In genomic region chr11:58165504-58166106, GRCh38 we compare ENCODE assay signal across 1 cellular context.
A peak's percentile ranks its signal among the peaks of the same experiment; 100 is the strongest.
TF ChIP-seq lines count a peak whose summit lies in the region.

No MANE protein-coding gene starts in this region.

TF ChIP-seq in HepG2, 621 proteins besides CTCF, POLR2A, EP300 and RAD21 (continues in another document):
- TF ChIP-seq KDM3A (CRISPR knock-in tag; IDR thresholded peaks at IDR 0.05; ENCODE audit: low read depth), result peak; percentile 23; the same call in 1 of the 2 replicates
- TF ChIP-seq ZNF318 (CRISPR knock-in tag; IDR thresholded peaks at IDR 0.05), result no peak
- TF ChIP-seq REPIN1 (CRISPR knock-in tag; IDR thresholded peaks at IDR 0.05; ENCODE audit: borderline replicate concordance, low read depth), result no peak; the same call in 1 of the 2 replicates
- peak; percentile 94 for TF ChIP-seq FOXP4 (CRISPR knock-in tag; IDR thresholded peaks at IDR 0.05)
- TF ChIP-seq ZEB1 (IDR thresholded peaks at IDR 0.05; ENCODE audit: insufficient replicate concordance, low read depth), result peak; percentile 82
- peak; percentile 93; the same call in 1 of the 2 replicates for TF ChIP-seq GATA4 (IDR thresholded peaks at IDR 0.05; ENCODE audit: borderline replicate concordance, low read depth)
- peak; percentile 83; the same call in 1 of the 2 replicates for TF ChIP-seq ELF3 (CRISPR knock-in tag; IDR thresholded peaks at IDR 0.05)
- peak; percentile 32; the same call in 1 of the 2 replicates for TF ChIP-seq MLX (CRISPR knock-in tag; IDR thresholded peaks at IDR 0.05)
- TF ChIP-seq TBX2 (CRISPR knock-in tag; IDR thresholded peaks at IDR 0.05; ENCODE audit: borderline replicate concordance), result peak; percentile 94
- peak; percentile 40; the same call in 1 of the 2 replicates for TF ChIP-seq RXRA (CRISPR knock-in tag; IDR thresholded peaks at IDR 0.05)
- peak; percentile 91 for TF ChIP-seq HDAC2 (CRISPR knock-in tag; IDR thresholded peaks at IDR 0.05)
- no peak for TF ChIP-seq PRDM4 (CRISPR knock-in tag; IDR thresholded peaks at IDR 0.05; ENCODE audit: borderline replicate concordance)
- TF ChIP-seq SAP130 (CRISPR knock-in tag; IDR thresholded peaks at IDR 0.05; ENCODE audit: low read depth), result peak; percentile 58; the same call in 1 of the 2 replicates
- TF ChIP-seq ZNF609 (CRISPR knock-in tag; IDR thresholded peaks at IDR 0.05; ENCODE audit: borderline replicate concordance), result peak; percentile 93
- 0 out of 2 replicates have a peak, but pooled peaks have one; percentile 14 for TF ChIP-seq PPARG (CRISPR knock-in tag; conservative IDR thresholded peaks at IDR 0.05)
- TF ChIP-seq ZSCAN29 (CRISPR knock-in tag; conservative IDR thresholded peaks at IDR 0.05), result 0 out of 2 replicates have a peak, but pooled peaks have one; percentile 54
- TF ChIP-seq POGK (CRISPR knock-in tag; conservative IDR thresholded peaks at IDR 0.05), result 0 out of 2 replicates have a peak, but pooled peaks have one; percentile 59
- TF ChIP-seq ZFP90 (CRISPR knock-in tag; IDR thresholded peaks at IDR 0.05; ENCODE audit: borderline replicate concordance), result no peak
- TF ChIP-seq ZNF773 (CRISPR knock-in tag; IDR thresholded peaks at IDR 0.05; ENCODE audit: borderline replicate concordance), result no peak
- TF ChIP-seq ZFP37 (CRISPR knock-in tag; IDR thresholded peaks at IDR 0.05; ENCODE audit: borderline replicate concordance), result no peak
- TF ChIP-seq ZNF232 (CRISPR knock-in tag; IDR thresholded peaks at IDR 0.05; ENCODE audit: borderline replicate concordance), result 0 out of 2 replicates have a peak, but pooled peaks have one; percentile 31
- TF ChIP-seq HNF4A (CRISPR knock-in tag; IDR thresholded peaks at IDR 0.05), result peak; percentile 99
- 0 out of 2 replicates have a peak, but pooled peaks have one; percentile 31 for TF ChIP-seq MEIS1 (CRISPR knock-in tag; IDR thresholded peaks at IDR 0.05; ENCODE audit: borderline replicate concordance)
- 0 out of 2 replicates have a peak, but pooled peaks have one; percentile 21 for TF ChIP-seq MEIS2 (CRISPR knock-in tag; IDR thresholded peaks at IDR 0.05)
- TF ChIP-seq NKX3-1 (CRISPR knock-in tag; IDR thresholded peaks at IDR 0.05), result no peak
- peak; percentile 82 for TF ChIP-seq RXRB (CRISPR knock-in tag; IDR thresholded peaks at IDR 0.05; ENCODE audit: borderline replicate concordance)
- TF ChIP-seq SALL1 (CRISPR knock-in tag; IDR thresholded peaks at IDR 0.05), result peak; percentile 89
- peak; percentile 74; the same call in 1 of the 2 replicates for TF ChIP-seq HOMEZ (CRISPR knock-in tag; IDR thresholded peaks at IDR 0.05; ENCODE audit: low read depth)
- peak; percentile 60; the same call in 1 of the 2 replicates for TF ChIP-seq TFE3 (CRISPR knock-in tag; IDR thresholded peaks at IDR 0.05)
- TF ChIP-seq GATAD2A (CRISPR knock-in tag; IDR thresholded peaks at IDR 0.05), result peak; percentile 99
- TF ChIP-seq PHF21A (CRISPR knock-in tag; IDR thresholded peaks at IDR 0.05), result peak; percentile 87
